ENCODE assay signal across 1 cellular context in genomic region chr3:147184794-147185193, GRCh38.
TF ChIP-seq lines count a peak whose summit lies in the region.

No MANE protein-coding gene starts in this region.

TF ChIP-seq in HepG2, 621 proteins besides CTCF, POLR2A, EP300 and RAD21 (continued from another document and continues in another):
- TF ChIP-seq MAX (IDR thresholded peaks at IDR 0.05) = peak; percentile 84
- TF ChIP-seq ZKSCAN5 (CRISPR knock-in tag; IDR thresholded peaks at IDR 0.05) = no peak
- TF ChIP-seq KLF13 (CRISPR knock-in tag; IDR thresholded peaks at IDR 0.05) = no peak
- TF ChIP-seq ONECUT2 (CRISPR knock-in tag; IDR thresholded peaks at IDR 0.05) = no peak
- TF ChIP-seq TCF12 (IDR thresholded peaks at IDR 0.05) = no peak
- TF ChIP-seq TCF12 (CRISPR knock-in tag; IDR thresholded peaks at IDR 0.05) = no peak
- no peak for TF ChIP-seq ARNT2 (CRISPR knock-in tag; IDR thresholded peaks at IDR 0.05; ENCODE audit: low read depth)
- TF ChIP-seq ZNF800 (CRISPR knock-in tag; IDR thresholded peaks at IDR 0.05) = no peak
- no peak for TF ChIP-seq NFKB2 (CRISPR knock-in tag; IDR thresholded peaks at IDR 0.05; ENCODE audit: borderline replicate concordance)
- TF ChIP-seq PRDM10 (CRISPR knock-in tag; IDR thresholded peaks at IDR 0.05; ENCODE audit: low read depth) = 0 out of 2 replicates have a peak, but pooled peaks have one; percentile 38
- TF ChIP-seq CEBPG (CRISPR knock-in tag; IDR thresholded peaks at IDR 0.05) = peak; percentile 60; the same call in 1 of the 2 replicates
- TF ChIP-seq TBX2 (CRISPR knock-in tag; IDR thresholded peaks at IDR 0.05; ENCODE audit: borderline replicate concordance) = peak; percentile 86
- no peak for TF ChIP-seq PCBP1 (IDR thresholded peaks at IDR 0.05; ENCODE audit: borderline replicate concordance, low read depth, low read length)
- TF ChIP-seq NFE2 (CRISPR knock-in tag; IDR thresholded peaks at IDR 0.05) = no peak
- no peak for TF ChIP-seq YY1 (IDR thresholded peaks at IDR 0.05; ENCODE audit: insufficient read depth, insufficient replicate concordance, low read depth, low read length)
- no peak for TF ChIP-seq MAFF (IDR thresholded peaks at IDR 0.05; ENCODE audit: low read depth, low read length)
- no peak for TF ChIP-seq ZFP1 (CRISPR knock-in tag; IDR thresholded peaks at IDR 0.05)
- peak; percentile 64; the same call in 1 of the 2 replicates for TF ChIP-seq SIX1 (CRISPR knock-in tag; IDR thresholded peaks at IDR 0.05; ENCODE audit: borderline replicate concordance)
- no peak for TF ChIP-seq ZNF546 (CRISPR knock-in tag; conservative IDR thresholded peaks at IDR 0.05)
- no peak for TF ChIP-seq HOXA5 (CRISPR knock-in tag; IDR thresholded peaks at IDR 0.05)
- TF ChIP-seq THYN1 (CRISPR knock-in tag; IDR thresholded peaks at IDR 0.05; ENCODE audit: borderline replicate concordance, low read depth) = no peak
- no peak for TF ChIP-seq CREBL2 (CRISPR knock-in tag; IDR thresholded peaks at IDR 0.05; ENCODE audit: borderline replicate concordance)
- no peak for TF ChIP-seq ZFP36L2 (CRISPR knock-in tag; IDR thresholded peaks at IDR 0.05)
- TF ChIP-seq SIN3B (IDR thresholded peaks at IDR 0.05; ENCODE audit: low read length) = no peak
- no peak for TF ChIP-seq ZBTB8A (CRISPR knock-in tag; IDR thresholded peaks at IDR 0.05; ENCODE audit: borderline replicate concordance, low read depth)
- TF ChIP-seq WIZ (CRISPR knock-in tag; IDR thresholded peaks at IDR 0.05) = no peak
- no peak for TF ChIP-seq GPBP1L1 (CRISPR knock-in tag; IDR thresholded peaks at IDR 0.05)
- TF ChIP-seq NFIB (CRISPR knock-in tag; IDR thresholded peaks at IDR 0.05; ENCODE audit: borderline replicate concordance) = no peak
- TF ChIP-seq HHEX (CRISPR knock-in tag; IDR thresholded peaks at IDR 0.05) = no peak
- TF ChIP-seq MATR3 (CRISPR knock-in tag; IDR thresholded peaks at IDR 0.05) = no peak
- TF ChIP-seq MYPOP (CRISPR knock-in tag; IDR thresholded peaks at IDR 0.05) = peak; percentile 57; the same call in 1 of the 2 replicates
- TF ChIP-seq ELF3 (CRISPR knock-in tag; IDR thresholded peaks at IDR 0.05) = peak; percentile 70
- no peak for TF ChIP-seq ZNF207 (IDR thresholded peaks at IDR 0.05; ENCODE audit: borderline replicate concordance)
- TF ChIP-seq DDIT3 (CRISPR knock-in tag; IDR thresholded peaks at IDR 0.05) = no peak
- no peak for TF ChIP-seq ZNF142 (CRISPR knock-in tag; IDR thresholded peaks at IDR 0.05)
- no peak for TF ChIP-seq ZNF549 (CRISPR knock-in tag; IDR thresholded peaks at IDR 0.05)
- TF ChIP-seq ZFAT (CRISPR knock-in tag; conservative IDR thresholded peaks at IDR 0.05) = no peak
- TF ChIP-seq ASH2L (IDR thresholded peaks at IDR 0.05; ENCODE audit: insufficient read length, low read depth, low read length) = peak; percentile 63
- TF ChIP-seq GRHL1 (CRISPR knock-in tag; conservative IDR thresholded peaks at IDR 0.05) = no peak
- 0 out of 2 replicates have a peak, but pooled peaks have one; percentile 5 for TF ChIP-seq ZNF629 (CRISPR knock-in tag; conservative IDR thresholded peaks at IDR 0.05)
- no peak for TF ChIP-seq MTF2 (CRISPR knock-in tag; IDR thresholded peaks at IDR 0.05; ENCODE audit: borderline replicate concordance)
- TF ChIP-seq CENPT (CRISPR knock-in tag; IDR thresholded peaks at IDR 0.05; ENCODE audit: low read depth) = no peak
- 0 out of 2 replicates have a peak, but pooled peaks have one; percentile 21 for TF ChIP-seq MAZ (IDR thresholded peaks at IDR 0.05; ENCODE audit: borderline replicate concordance, low read depth, low read length)
- TF ChIP-seq MAZ (CRISPR knock-in tag; IDR thresholded peaks at IDR 0.05; ENCODE audit: low read depth) = no peak
- 0 out of 2 replicates have a peak, but pooled peaks have one; percentile 38 for TF ChIP-seq ZNF512 (CRISPR knock-in tag; IDR thresholded peaks at IDR 0.05)
- peak; percentile 93 for TF ChIP-seq KDM6A (CRISPR knock-in tag; IDR thresholded peaks at IDR 0.05; ENCODE audit: low read depth)
- peak; percentile 76 for TF ChIP-seq PPARG (CRISPR knock-in tag; conservative IDR thresholded peaks at IDR 0.05)
- peak; percentile 48; the same call in 1 of the 2 replicates for TF ChIP-seq GATAD1 (CRISPR knock-in tag; IDR thresholded peaks at IDR 0.05)
- TF ChIP-seq CCAR2 (optimal IDR thresholded peaks at IDR 0.05; ENCODE audit: low read depth, low read length) = no peak
- peak; percentile 25; the same call in 1 of the 2 replicates for TF ChIP-seq ZNF124 (CRISPR knock-in tag; IDR thresholded peaks at IDR 0.05)
- TF ChIP-seq ZFP41 (CRISPR knock-in tag; IDR thresholded peaks at IDR 0.05; ENCODE audit: borderline replicate concordance) = no peak
